ENCODE assay signal across 8 cellular contexts in genomic region chr15:40344631-40345120, GRCh38. TPM values are rescaled to one million over a fixed set of nuclear protein-coding genes. Genes with fewer than 3 reads are reported as not detected.
DNase-seq lines count a peak whose midpoint lies in the region; ATAC-seq and TF ChIP-seq lines count a peak whose summit lies in the region.

No MANE protein-coding gene starts in this region.

- peaks cover 39% of the 10 kb centered on the region for H3F3A ChIP-seq in SK-N-SH (replicated peaks; ENCODE audit: insufficient read depth)

- no peak overlapping the region; a peak in 1 of 4 replicates for H3K4me3 ChIP-seq in SK-N-SH (ENCODE audit: low read depth in 2 of 2, low read length in 1 of 2)
- no peak overlapping the region for H3K4me3 ChIP-seq in retinal pigment epithelial cell (ENCODE audit: low read length)

- no peak overlapping the region for H3K9ac ChIP-seq in SK-N-SH

- no peaks in the 10 kb centered on the region for H3K9me2 ChIP-seq in SK-N-SH

- CTCF ChIA-PET in SK-N-SH (lab: Yijun Ruan, JAX): interaction anchor here (0.6 to 70.6 kb wide), 26 partner anchors 3 to 220 kb away, joined by 3 to 2194 read pairs (median 5); partner anchors contain the start of genes ANKRD63, BAHD1, CCDC32 and CCDC9B

- H2AFZ ChIP-seq in SK-N-SH (ENCODE audit: low read depth): no peak overlapping the region; the same call in 1 of the 2 replicates

- DNase-seq in ELR (ENCODE audit: low read depth) (peak; percentile 77), KBM-7 (peak; percentile 71), SK-N-SH (peak; percentile 87), head of caudate nucleus (peak; percentile 61 to 88 (median 78)), retinal pigment epithelial cell (ENCODE audit: low read depth) (no peak)
- DNase-seq in activated naive CD4-positive, alpha-beta T cell treated with anti-CD3 and anti-CD28 coated beads, Interleukin-2, amount 50 U/mL, for 16 hours: peak; percentile 69

- H3K4me1 ChIP-seq in SK-N-SH (ENCODE audit: control insufficient read depth in 1 of 2, insufficient read depth in 2 of 2, low read depth in 1 of 2, low read length in 1 of 2): peaks cover 31 to 35% of the 10 kb centered on the region in 2 experiments; a peak in 3 of 4 replicates

- no peaks in the 10 kb centered on the region for H4K20me1 ChIP-seq in SK-N-SH (ENCODE audit: insufficient read depth)

- H3K36me3 ChIP-seq in SK-N-SH (replicated peaks in 1 of 2; ENCODE audit: control insufficient read depth in 1 of 2, insufficient read depth in 2 of 2, low read length in 1 of 2): no peaks in the 10 kb centered on the region

- no peaks in the 10 kb centered on the region for H3K9me3 ChIP-seq in SK-N-SH

- POLR2A ChIA-PET in SK-N-SH (lab: Yijun Ruan, JAX): interaction anchor here (1.1 to 1.3 kb wide), 3 partner anchors 10 to 77 kb away, joined by 3 to 5 read pairs (median 3); no protein-coding TSS in a partner anchor

- H3K4me2 ChIP-seq in SK-N-SH: 0 out of 2 replicates have a peak overlapping the region, but pooled peaks have one; percentile 57

- TF ChIP-seq CTCF in SK-N-SH (IDR thresholded peaks at IDR 0.05) (peak; percentile 80), retinal pigment epithelial cell (conservative IDR thresholded peaks at IDR 0.05; ENCODE audit: low read depth, low read length) (peak; percentile 87)

- H3K79me2 ChIP-seq in SK-N-SH (ENCODE audit: insufficient read depth): peaks cover 16% of the 10 kb centered on the region

- no peaks in the 10 kb centered on the region for H3K27me3 ChIP-seq in SK-N-SH (ENCODE audit: insufficient read depth)

- ATAC-seq in GM21825 (IDR thresholded peaks at IDR 0.05; ENCODE audit: unreplicated experiment) (no peak), GM18868 (IDR thresholded peaks at IDR 0.05; ENCODE audit: unreplicated experiment) (no peak)

- TF ChIP-seq EP300 in SK-N-SH (IDR thresholded peaks at IDR 0.05; ENCODE audit: borderline replicate concordance in 1 of 2, low read depth in 1 of 2, low read length in 1 of 2): no peak

- H3K27ac ChIP-seq in SK-N-SH (ENCODE audit: low read depth in 2 of 2, low read length in 1 of 2): peak overlapping the region in 1 of 2 experiments; percentile 98; a peak in 2 of 4 replicates

- TF ChIP-seq RAD21 in SK-N-SH (IDR thresholded peaks at IDR 0.05; ENCODE audit: low read length): peak; percentile 83

- in situ Hi-C loops in KBM-7 (cut with MboI; ENCODE audit: low pct_unique_long_range_greater_than_20kb, low sequenced_read_pairs): no loop called here

- WGBS in SK-N-SH (ENCODE audit: low lambda C conversion rate): 47% methylated on average over 13 of the region's 15 CpGs

- intact Hi-C loops in head of caudate nucleus (cut with DNase I): loop anchor here (5.0 kb wide), 1 partner anchor 78 kb away; no protein-coding TSS in a partner anchor

TF ChIP-seq in SK-N-SH, 30 proteins besides CTCF, POLR2A, EP300 and RAD21:
- peak; percentile 79 for TF ChIP-seq SMC3 (IDR thresholded peaks at IDR 0.05; ENCODE audit: low read depth, low read length)
- TF ChIP-seq, protein P1, sequence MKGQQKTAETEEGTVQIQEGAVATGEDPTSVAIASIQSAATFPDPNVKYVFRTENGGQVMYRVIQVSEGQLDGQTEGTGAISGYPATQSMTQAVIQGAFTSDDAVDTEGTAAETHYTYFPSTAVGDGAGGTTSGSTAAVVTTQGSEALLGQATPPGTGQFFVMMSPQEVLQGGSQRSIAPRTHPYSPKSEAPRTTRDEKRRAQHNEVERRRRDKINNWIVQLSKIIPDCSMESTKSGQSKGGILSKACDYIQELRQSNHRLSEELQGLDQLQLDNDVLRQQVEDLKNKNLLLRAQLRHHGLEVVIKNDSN (IDR thresholded peaks at IDR 0.05; ENCODE audit: borderline replicate concordance, low read depth): no peak

RNA-seq across cellular contexts. Expression of gene CCDC9B, which starts 3.9 kb away (rescaled TPM):
- polyA plus RNA-seq in SK-N-SH (2012; rRNA removed): 13.7 and 14.2 TPM in 2 replicates
- 10.4 and 12.0 TPM in 2 replicates for polyA plus RNA-seq in SK-N-SH (2012; cell fraction: cytosol; rRNA removed)
- polyA plus RNA-seq in SK-N-SH (2012; cell fraction: nucleus; rRNA removed): 82.8 and 92.4 TPM in 2 replicates

RNA-seq across cellular contexts. Expression of gene PHGR1, which starts 6.2 kb away (rescaled TPM):
- polyA plus RNA-seq in SK-N-SH (2012; rRNA removed): not detected in 2 replicates
- not detected in 2 replicates for polyA plus RNA-seq in SK-N-SH (2012; cell fraction: cytosol; rRNA removed)
- not detected in 2 replicates for polyA plus RNA-seq in SK-N-SH (2012; cell fraction: nucleus; rRNA removed)

RNA-seq across cellular contexts. Expression of gene DISP2, which starts 13.3 kb away (rescaled TPM):
- 0.08 and 0.12 TPM in 2 replicates for polyA plus RNA-seq in SK-N-SH (2012; rRNA removed)
- 0.09 and 0.26 TPM in 2 replicates for polyA plus RNA-seq in SK-N-SH (2012; cell fraction: cytosol; rRNA removed)
- 0.14 and 0.33 TPM in 2 replicates for polyA plus RNA-seq in SK-N-SH (2012; cell fraction: nucleus; rRNA removed)

RNA-seq across cellular contexts. Expression of gene INAFM2, which starts 21.2 kb away (rescaled TPM):
- polyA plus RNA-seq in SK-N-SH (2012; rRNA removed): 7.8 and 9.8 TPM in 2 replicates
- polyA plus RNA-seq in SK-N-SH (2012; cell fraction: cytosol; rRNA removed): 10.2 and 10.7 TPM in 2 replicates
- 8.0 and 11.1 TPM in 2 replicates for polyA plus RNA-seq in SK-N-SH (2012; cell fraction: nucleus; rRNA removed)

RNA-seq across cellular contexts. Expression of gene PLCB2, which starts 36.9 kb away (rescaled TPM):
- polyA plus RNA-seq in SK-N-SH (2012; rRNA removed): 0.15 TPM in 2 replicates
- polyA plus RNA-seq in SK-N-SH (2012; cell fraction: cytosol; rRNA removed): 0.10 and 0.12 TPM in 2 replicates
- 0.44 and 0.59 TPM in 2 replicates for polyA plus RNA-seq in SK-N-SH (2012; cell fraction: nucleus; rRNA removed)
